Comparison of ENCODE assay signal across 35 cellular contexts in the genomic region with DNA sequence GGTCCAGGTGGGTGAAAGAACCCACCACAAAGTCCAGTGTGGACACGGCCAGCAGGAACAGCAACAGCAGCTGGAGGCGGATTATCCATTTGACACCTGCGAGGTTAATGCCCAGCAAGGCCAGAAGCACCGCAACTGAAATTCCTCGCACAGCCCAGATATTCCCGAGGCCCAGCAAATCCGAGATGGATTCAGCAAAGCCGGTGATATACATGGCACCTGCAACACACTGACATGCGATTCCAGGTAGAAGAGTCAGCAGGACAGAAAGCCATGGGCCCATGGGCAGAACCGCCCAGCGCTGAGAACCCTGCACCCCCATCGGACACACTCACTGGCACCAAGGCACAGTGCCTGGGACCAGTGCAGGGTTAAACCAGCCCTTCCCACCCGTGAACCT. TPM values are rescaled to one million over a fixed set of nuclear protein-coding genes. Genes with fewer than 3 reads are reported as not detected.
"Had no signal": no experiment of that assay in that cellular context is flagged by ENCODE, and none has a peak within 500 bp of the region (broad histone marks: within the 10 kb centered on the region; RNA-seq: fewer than 3 reads in every experiment).

No MANE protein-coding gene starts in this region.

- H3K4me1 Mint-ChIP-seq: activated T-helper 17 cell treated with anti-CD3 and anti-CD28 coated beads, Interleukin-2, amount 50 U/mL, for 72 hours; T-cell had no signal

- H3K36me3 ChIP-seq: ascending aorta had no signal

- H3K4me3 ChIP-seq: ascending aorta had no signal

- H3K9me3 ChIP-seq: ascending aorta had no signal

- H3K9me3 Mint-ChIP-seq: activated T-cell treated with anti-CD3 and anti-CD28 coated beads, Interleukin-2, amount 50 U/mL, for 72 hours; T-helper 2 cell treated with Interferon-gamma antibody and Interleukin-4, amounts not matched to agents 5 μg/mL and 100 μg/mL, for 36 hours had no signal

- DNase-seq: activated B cell treated with CpG ODN at 0.5 μM for 24 hours; activated CD4-positive, alpha-beta memory T cell treated with anti-CD3 and anti-CD28 coated beads for 36 hours; activated CD4-positive, alpha-beta T cell treated with anti-CD3 and anti-CD28 coated beads for 4 hours; activated CD4-positive, alpha-beta T cell treated with anti-CD3 and anti-CD28 coated beads, Interleukin-2, amount 10 ng/mL, durations not matched to agents 24 days and 14 days; activated CD4-positive, alpha-beta T cell treated with anti-CD3 and anti-CD28 coated beads, Interleukin-2, amount 50 U/mL, for 1 hour; activated CD4-positive, alpha-beta T cell treated with anti-CD3 and anti-CD28 coated beads, Interleukin-2, amount 50 U/mL, for 4 hours; activated CD4-positive, CD25-positive, alpha-beta regulatory T cell treated with anti-CD3 and anti-CD28 coated beads, Interleukin-2, amount 50 U/mL, for 72 hours; activated CD8-positive, alpha-beta memory T cell treated with anti-CD3 and anti-CD28 coated beads, Interleukin-2, amount 50 U/mL, for 4 hours; activated CD8-positive, alpha-beta T cell treated with anti-CD3 and anti-CD28 coated beads for 36 hours; activated effector memory CD4-positive, alpha-beta T cell treated with anti-CD3 and anti-CD28 coated beads, Interleukin-2, amount 50 U/mL, for 16 hours; activated gamma-delta T cell treated with Interleukin-2 at 50 U/mL for 16 hours; activated naive CD4-positive, alpha-beta T cell; activated naive CD4-positive, alpha-beta T cell treated with anti-CD3 and anti-CD28 coated beads for 36 hours; activated naive CD4-positive, alpha-beta T cell treated with anti-CD3 and anti-CD28 coated beads, Interleukin-2, amount 50 U/mL, for 16 hours; activated naive CD8-positive, alpha-beta T cell treated with anti-CD3 and anti-CD28 coated beads, Interleukin-2, amount 10 ng/mL, durations not matched to agents 7 days and 5 days; activated naive CD8-positive, alpha-beta T cell treated with anti-CD3 and anti-CD28 coated beads, Interleukin-2, amount 50 U/mL, for 24 hours; activated T-cell treated with anti-CD3 and anti-CD28 coated beads for 4 hours; activated T-cell treated with anti-CD3 and anti-CD28 coated beads, Interleukin-2, amount 50 U/mL, for 1 hour; activated T-cell treated with anti-CD3 and anti-CD28 coated beads, Interleukin-2, amount 50 U/mL, for 4 hours; activated T-cell treated with anti-CD3 and anti-CD28 coated beads, Interleukin-2, amount 50 U/mL, for 72 hours; amygdala; anterior cingulate cortex; central memory CD4-positive, alpha-beta T cell; T-cell; T-helper 2 cell; T-helper 9 cell had no signal

- H3K27ac ChIP-seq: ascending aorta, VCaP had no signal

- H3K4me3 Mint-ChIP-seq: activated B cell treated with CpG ODN at 0.5 μM for 24 hours; activated CD4-positive, alpha-beta memory T cell treated with anti-CD3 and anti-CD28 coated beads for 36 hours; activated CD4-positive, alpha-beta T cell treated with anti-CD3 and anti-CD28 coated beads, Interleukin-2, amount 10 ng/mL, durations not matched to agents 24 days and 14 days; activated CD8-positive, alpha-beta T cell treated with anti-CD3 and anti-CD28 coated beads for 36 hours; activated naive CD4-positive, alpha-beta T cell treated with anti-CD3 and anti-CD28 coated beads for 36 hours; activated naive CD8-positive, alpha-beta T cell treated with anti-CD3 and anti-CD28 coated beads, Interleukin-2, amount 10 ng/mL, durations not matched to agents 7 days and 5 days; activated naive CD8-positive, alpha-beta T cell treated with anti-CD3 and anti-CD28 coated beads, Interleukin-2, amount 50 U/mL, for 24 hours; activated T-cell treated with anti-CD3 and anti-CD28 coated beads, Interleukin-2, amount 50 U/mL, for 4 hours; activated T-cell treated with anti-CD3 and anti-CD28 coated beads, Interleukin-2, amount 50 U/mL, for 72 hours; activated T-helper 1 cell treated with anti-CD3 and anti-CD28 coated beads, Interleukin-12 subunit alpha, Interleukin-12 subunit beta, Interleukin-2, Interleukin-4 antibody, amounts not matched to agents 30 ng/mL and 10 ng/mL and 1 ng/mL, durations not matched to agents 14 hours and 24 hours and 36 hours; activated T-helper 17 cell treated with anti-CD3 and anti-CD28 coated beads, Interleukin-2, amount 50 U/mL, for 72 hours; brain; T-cell; T-helper 2 cell treated with Interferon-gamma antibody and Interleukin-4, amounts not matched to agents 5 μg/mL and 100 μg/mL, for 36 hours had no signal

- FAIRE-seq: bronchial epithelial cell, TTC549 had no signal

- H3K27me3 Mint-ChIP-seq: activated B cell treated with CpG ODN at 0.5 μM for 24 hours; activated CD4-positive, alpha-beta memory T cell treated with anti-CD3 and anti-CD28 coated beads for 36 hours; activated naive CD8-positive, alpha-beta T cell treated with anti-CD3 and anti-CD28 coated beads, Interleukin-2, amount 50 U/mL, for 24 hours; activated T-helper 17 cell treated with anti-CD3 and anti-CD28 coated beads, Interleukin-2, amount 50 U/mL, for 72 hours; T-cell had no signal

- H3K27ac Mint-ChIP-seq: activated B cell treated with CpG ODN at 0.5 μM for 24 hours; activated CD4-positive, alpha-beta memory T cell treated with anti-CD3 and anti-CD28 coated beads for 36 hours; activated CD4-positive, alpha-beta T cell treated with anti-CD3 and anti-CD28 coated beads, Interleukin-2, amount 10 ng/mL, durations not matched to agents 24 days and 14 days; activated CD8-positive, alpha-beta T cell treated with anti-CD3 and anti-CD28 coated beads for 36 hours; activated naive CD4-positive, alpha-beta T cell treated with anti-CD3 and anti-CD28 coated beads for 36 hours; activated naive CD4-positive, alpha-beta T cell treated with anti-CD3 and anti-CD28 coated beads, Interleukin-2, amount 50 U/mL, for 72 hours; activated naive CD8-positive, alpha-beta T cell treated with anti-CD3 and anti-CD28 coated beads, Interleukin-2, amount 10 ng/mL, durations not matched to agents 7 days and 5 days; activated naive CD8-positive, alpha-beta T cell treated with anti-CD3 and anti-CD28 coated beads, Interleukin-2, amount 50 U/mL, for 24 hours; activated T-cell treated with anti-CD3 and anti-CD28 coated beads, Interleukin-2, amount 50 U/mL, for 72 hours; activated T-helper 1 cell treated with anti-CD3 and anti-CD28 coated beads, Interleukin-12 subunit alpha, Interleukin-12 subunit beta, Interleukin-2, Interleukin-4 antibody, amounts not matched to agents 30 ng/mL and 10 ng/mL and 1 ng/mL, durations not matched to agents 14 hours and 24 hours and 36 hours; activated T-helper 17 cell treated with anti-CD3 and anti-CD28 coated beads, Interleukin-2, amount 50 U/mL, for 72 hours; brain; T-cell; T-helper 2 cell treated with Interferon-gamma antibody and Interleukin-4, amounts not matched to agents 5 μg/mL and 100 μg/mL, for 36 hours had no signal

- H3K27me3 ChIP-seq: ascending aorta had no signal

- ATAC-seq: activated CD8-positive, alpha-beta T cell treated with anti-CD3 and anti-CD28 coated beads for 36 hours; activated naive CD4-positive, alpha-beta T cell treated with anti-CD3 and anti-CD28 coated beads, Interleukin-2, amount 50 U/mL, for 72 hours; activated naive CD8-positive, alpha-beta T cell treated with anti-CD3 and anti-CD28 coated beads, Interleukin-2, amount 50 U/mL, for 24 hours; activated T-cell treated with anti-CD3 and anti-CD28 coated beads, Interleukin-2, amount 50 U/mL, for 4 hours; activated T-cell treated with anti-CD3 and anti-CD28 coated beads, Interleukin-2, amount 50 U/mL, for 72 hours; activated T-helper 17 cell treated with anti-CD3 and anti-CD28 coated beads, Interleukin-2, amount 50 U/mL, for 72 hours; T-cell had no signal

- H3K4me1 ChIP-seq: ascending aorta had no signal

RNA-seq across cellular contexts. Expression of a gene that starts 34.8 kb away (rescaled TPM):
- total RNA-seq: ascending aorta had no signal
